In genomic region chr4:183610033-183610432, GRCh38 we compare ENCODE assay signal across 1 cellular context.
TF ChIP-seq lines count a peak whose summit lies in the region.

No MANE protein-coding gene starts in this region.

TF ChIP-seq in HepG2, 621 proteins besides CTCF, POLR2A, EP300 and RAD21:
- no peak for TF ChIP-seq ZNF12 (CRISPR knock-in tag; IDR thresholded peaks at IDR 0.05)
- 0 out of 2 replicates have a peak, but pooled peaks have one; percentile 31 for TF ChIP-seq RAD51 (IDR thresholded peaks at IDR 0.05; ENCODE audit: borderline replicate concordance)
- no peak for TF ChIP-seq ZKSCAN5 (CRISPR knock-in tag; IDR thresholded peaks at IDR 0.05)
- no peak for TF ChIP-seq ZNF274 (CRISPR knock-in tag; IDR thresholded peaks at IDR 0.05)
- TF ChIP-seq NFYB (CRISPR knock-in tag; IDR thresholded peaks at IDR 0.05) = peak; percentile 40; the same call in 1 of the 2 replicates
- no peak for TF ChIP-seq HMGA1 (CRISPR knock-in tag; conservative IDR thresholded peaks at IDR 0.05)
- peak; percentile 60 for TF ChIP-seq USF2 (IDR thresholded peaks at IDR 0.05; ENCODE audit: low read depth, low read length)
- TF ChIP-seq USF2 (CRISPR knock-in tag; IDR thresholded peaks at IDR 0.05; ENCODE audit: borderline replicate concordance) = no peak; the same call in 1 of the 2 replicates
- no peak for TF ChIP-seq SIN3B (IDR thresholded peaks at IDR 0.05; ENCODE audit: low read length)
- TF ChIP-seq IRF2 (CRISPR knock-in tag; IDR thresholded peaks at IDR 0.05) = no peak
- TF ChIP-seq SNAI1 (CRISPR knock-in tag; IDR thresholded peaks at IDR 0.05; ENCODE audit: borderline replicate concordance) = no peak
- no peak for TF ChIP-seq HINFP (CRISPR knock-in tag; IDR thresholded peaks at IDR 0.05; ENCODE audit: low read depth)
- no peak for TF ChIP-seq MEIS2 (CRISPR knock-in tag; IDR thresholded peaks at IDR 0.05)
- TF ChIP-seq PBX2 (CRISPR knock-in tag; IDR thresholded peaks at IDR 0.05) = 0 out of 2 replicates have a peak, but pooled peaks have one; percentile 33
- no peak for TF ChIP-seq PAWR (CRISPR knock-in tag; IDR thresholded peaks at IDR 0.05; ENCODE audit: borderline replicate concordance)
- TF ChIP-seq NFYC (CRISPR knock-in tag; IDR thresholded peaks at IDR 0.05) = 0 out of 2 replicates have a peak, but pooled peaks have one; percentile 22
